Comparison of ENCODE assay signal across 12 cellular contexts in the genomic region with DNA sequence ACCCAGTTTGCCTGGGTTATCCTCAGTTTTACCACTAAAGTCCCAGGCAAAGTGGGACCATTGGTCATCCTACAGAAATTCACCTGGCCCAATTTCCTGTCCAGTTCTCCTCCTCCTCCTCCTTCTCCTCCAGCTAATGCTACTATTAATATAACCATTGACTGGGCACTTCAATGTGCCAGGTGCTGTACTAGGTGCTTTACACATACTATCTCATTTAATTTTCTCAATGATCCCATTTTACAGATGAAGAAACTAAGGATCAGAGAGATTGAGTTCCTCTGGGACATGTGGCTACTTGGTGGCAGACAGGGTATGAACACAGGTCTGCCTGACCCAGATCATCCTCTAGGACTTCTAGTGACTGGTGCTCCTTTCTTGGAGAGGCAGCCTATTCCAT.
"Had no signal": no experiment of that assay in that cellular context is flagged by ENCODE, and none has a peak within 500 bp of the region (broad histone marks: within the 10 kb centered on the region; RNA-seq: fewer than 3 reads in every experiment).

No MANE protein-coding gene starts in this region.

- H3K4me3 ChIP-seq: skin epidermis, transverse colon had no signal

- H3K27ac Mint-ChIP-seq: activated naive CD4-positive, alpha-beta T cell treated with anti-CD3 and anti-CD28 coated beads, Interleukin-2, amount 10 ng/mL, durations not matched to agents 7 days and 5 days; activated T-helper 2 cell treated with anti-CD3 and anti-CD28 coated beads, Interferon-gamma antibody, Interleukin-2, Interleukin-4, amounts not matched to agents 10 μg/mL and 5 μg/mL and 100 μg/mL, durations not matched to agents 14 hours and 24 hours and 36 hours; dendritic cell treated with granulocyte-macrophage colony-stimulating factor and Interleukin-4, amounts not matched to agents 40 ng/mL and 50 ng/mL, for 4 days; nephron; T-helper 17 cell; WTC11 had no signal

- H3K9me3 ChIP-seq: transverse colon had no signal

- H3K9me3 Mint-ChIP-seq: activated naive CD4-positive, alpha-beta T cell treated with anti-CD3 and anti-CD28 coated beads, Interleukin-2, amount 10 ng/mL, durations not matched to agents 7 days and 5 days; activated T-helper 2 cell treated with anti-CD3 and anti-CD28 coated beads, Interferon-gamma antibody, Interleukin-2, Interleukin-4, amounts not matched to agents 10 μg/mL and 5 μg/mL and 100 μg/mL, durations not matched to agents 14 hours and 24 hours and 36 hours; dendritic cell treated with granulocyte-macrophage colony-stimulating factor and Interleukin-4, amounts not matched to agents 40 ng/mL and 50 ng/mL, for 4 days; nephron; WTC11 had no signal

- H3K27ac ChIP-seq: skin epidermis, transverse colon had no signal

- H3K36me3 Mint-ChIP-seq: activated naive CD4-positive, alpha-beta T cell treated with anti-CD3 and anti-CD28 coated beads, Interleukin-2, amount 10 ng/mL, durations not matched to agents 7 days and 5 days; WTC11 had no signal

- H3K4me3 Mint-ChIP-seq: activated naive CD4-positive, alpha-beta T cell treated with anti-CD3 and anti-CD28 coated beads, Interleukin-2, amount 10 ng/mL, durations not matched to agents 7 days and 5 days; dendritic cell treated with granulocyte-macrophage colony-stimulating factor and Interleukin-4, amounts not matched to agents 40 ng/mL and 50 ng/mL, for 4 days; nephron; T-helper 17 cell; WTC11 had no signal

- H3K4me1 Mint-ChIP-seq: activated naive CD4-positive, alpha-beta T cell treated with anti-CD3 and anti-CD28 coated beads, Interleukin-2, amount 10 ng/mL, durations not matched to agents 7 days and 5 days had no signal

- DNase-seq: activated CD4-positive, alpha-beta T cell treated with anti-CD3 and anti-CD28 coated beads, Interleukin-2, amount 50 U/mL, for 1 hour; activated naive CD4-positive, alpha-beta T cell treated with anti-CD3 and anti-CD28 coated beads, Interleukin-2, amount 10 ng/mL, durations not matched to agents 7 days and 5 days; activated T-cell treated with anti-CD3 and anti-CD28 coated beads for 4 hours; glutamatergic neuron; left cardiac atrium; T-helper 17 cell; transverse colon had no signal

- H3K4me1 ChIP-seq: transverse colon had no signal

- H3K27me3 ChIP-seq: transverse colon had no signal

- ATAC-seq: left cardiac atrium, T-helper 17 cell, WTC11 had no signal

- H3K27me3 Mint-ChIP-seq: dendritic cell treated with granulocyte-macrophage colony-stimulating factor and Interleukin-4, amounts not matched to agents 40 ng/mL and 50 ng/mL, for 4 days had no signal
